24 cellular contexts compared by ENCODE assay signal in genomic region chr7:44696728-44697127, GRCh38. TPM values are rescaled to one million over a fixed set of nuclear protein-coding genes. Genes with fewer than 3 reads are reported as not detected.
DNase-seq lines count a peak whose midpoint lies in the region; ATAC-seq and TF ChIP-seq lines count a peak whose summit lies in the region.
"Had no signal": no experiment of that assay in that cellular context is flagged by ENCODE, and none has a peak within 500 bp of the region (broad histone marks: within the 10 kb centered on the region; RNA-seq: fewer than 3 reads in every experiment).

No MANE protein-coding gene starts in this region.

- peaks cover 5% of the 10 kb centered on the region for H3K4me1 Mint-ChIP-seq in central memory CD8-positive, alpha-beta T cell
- H3K4me1 Mint-ChIP-seq: GM23338 had no signal

- H3K9me3 ChIP-seq in IMR-90 (ENCODE audit: control insufficient read depth, insufficient read depth, low read length) (peaks cover 4% of the 10 kb centered on the region; the same call in 1 of the 2 replicates), lower lobe of right lung (no peaks in the 10 kb centered on the region)
- H3K9me3 ChIP-seq: Peyer's patch, SJCRH30 had no signal

- H4K91ac ChIP-seq in IMR-90 (ENCODE audit: insufficient read depth, low read depth, low read length): no peak overlapping the region

- no peaks in the 10 kb centered on the region for H3K9me3 Mint-ChIP-seq in central memory CD8-positive, alpha-beta T cell
- H3K9me3 Mint-ChIP-seq: CD4-positive, alpha-beta T cell; GM23338; IgD-negative memory B cell had no signal

- peaks cover 69% of the 10 kb centered on the region for H3K36me3 Mint-ChIP-seq in central memory CD8-positive, alpha-beta T cell (ENCODE audit: insufficient read depth)

- peaks cover 23% of the 10 kb centered on the region; the same call in 1 of the 2 replicates for H3K9me1 ChIP-seq in IMR-90 (ENCODE audit: insufficient read depth, low read length)

- intact Hi-C loops in IMR-90 (cut with micrococcal nuclease) (no loop called here), lower lobe of right lung (cut with DNase I) (no loop called here)

- CTCF ChIA-PET in IMR-90 (lab: Yijun Ruan, JAX): no interaction called here

- BruUV-seq in IMR-90 (replicated peaks; lab: Mats Ljungman, UMichigan): no TSS peak

- peak overlapping the region; percentile 37 for H2AK9ac ChIP-seq in IMR-90 (replicated peaks; ENCODE audit: low read depth, low read length, poor library complexity)

- H3K14ac ChIP-seq in IMR-90 (replicated peaks; ENCODE audit: low read depth, low read length): no peak overlapping the region

- no peak overlapping the region for H3K56ac ChIP-seq in IMR-90 (ENCODE audit: extremely low read depth, insufficient read depth, low read length)

- H4K8ac ChIP-seq in IMR-90 (ENCODE audit: low read depth in 2 of 2, low read length in 2 of 2): no peak overlapping the region

- H2BK5ac ChIP-seq in IMR-90 (ENCODE audit: low read depth, low read length, poor library complexity, severe bottlenecking): no peak overlapping the region

- H3K27ac ChIP-seq in IMR-90 (ENCODE audit: insufficient read depth, low read length) (no peak overlapping the region), lower lobe of right lung (no peak overlapping the region), temporal lobe (ENCODE audit: low read depth, low read length) (peak overlapping the region; percentile 57)
- H3K27ac ChIP-seq: BLaER1, Peyer's patch, SJCRH30 had no signal

- TF ChIP-seq POLR2A in IMR-90 (IDR thresholded peaks at IDR 0.05; ENCODE audit: low read depth, low read length): no peak

- H3K4me3 ChIP-seq in IMR-90 (ENCODE audit: insufficient read depth, low read depth, low read length) (no peak overlapping the region), lower lobe of right lung (no peak overlapping the region)
- H3K4me3 ChIP-seq: BLaER1, GM23338, Peyer's patch, SJCRH30 had no signal

- peak overlapping the region; percentile 53 for H3K27ac Mint-ChIP-seq in central memory CD8-positive, alpha-beta T cell (ENCODE audit: low read depth)
- H3K27ac Mint-ChIP-seq: CD4-positive, alpha-beta T cell; GM23338; IgD-negative memory B cell had no signal

- H3K9ac ChIP-seq in IMR-90 (ENCODE audit: low read depth, low read length): no peak overlapping the region
- H3K9ac ChIP-seq: BLaER1 had no signal

- POLR2A ChIA-PET in IMR-90 (lab: Charles Lee; ENCODE audit: unreplicated experiment): no interaction called here

- no peak overlapping the region for H2AFZ ChIP-seq in IMR-90 (replicated peaks; ENCODE audit: low read length, poor library complexity)
- H2AFZ ChIP-seq: GM23338 had no signal

- H3K4me3 Mint-ChIP-seq in central memory CD8-positive, alpha-beta T cell: no peak overlapping the region
- H3K4me3 Mint-ChIP-seq: CD4-positive, alpha-beta T cell; GM23338; IgD-negative memory B cell had no signal

- no peak overlapping the region for H2BK20ac ChIP-seq in IMR-90 (ENCODE audit: low read depth, low read length)

- H2BK15ac ChIP-seq in IMR-90 (ENCODE audit: low read depth, low read length): no peak overlapping the region

- no peaks in the 10 kb centered on the region for H3K79me1 ChIP-seq in IMR-90 (ENCODE audit: low read depth in 1 of 2, low read length in 2 of 2)

- no peak overlapping the region for H3K4ac ChIP-seq in IMR-90 (ENCODE audit: low read depth, low read length)

- DNase-seq in IMR-90 (no peak), lower lobe of right lung (peak; percentile 21), HCEC 1CT (no peak), DMS79 treated with DMSO at 0.1 percent for 48 hours (lab: John Stamatoyannopoulos, UW) (no peak)
- DNase-seq in central memory CD8-positive, alpha-beta T cell (ENCODE audit: low spot score in 2 of 2): no peak
- DNase-seq: CD4-positive, alpha-beta T cell; COR-L47; DMS153; MV-4-11; NCI-H1105 treated with DMSO at 0.1 percent for 48 hours; NCI-H1694; NCI-H2081; NCI-H2171; NCI-H345; NCI-H524; NCI-H774; Peyer's patch; SJCRH30 had no signal

- no peak overlapping the region for H3K23ac ChIP-seq in IMR-90 (ENCODE audit: low read depth, low read length)

- H4K20me1 ChIP-seq in IMR-90 (ENCODE audit: insufficient read depth, low read length): no peaks in the 10 kb centered on the region
- H4K20me1 ChIP-seq: BLaER1 had no signal

- in situ Hi-C loops in IMR-90 (cut with MboI; ENCODE audit: low sequenced_read_pairs): no loop called here

- no peak for ATAC-seq in IMR-90 (ENCODE audit: low read depth)
- no peak for ATAC-seq in central memory CD8-positive, alpha-beta T cell (replicated peaks; ENCODE audit: extremely low read depth, poor library complexity, severe bottlenecking)
- ATAC-seq in lower lobe of right lung: no peak
- no peak for ATAC-seq in GM21576 (IDR thresholded peaks at IDR 0.05; ENCODE audit: unreplicated experiment)
- ATAC-seq: GM23338, HCT116 had no signal

- no peaks in the 10 kb centered on the region for H3K27me3 Mint-ChIP-seq in central memory CD8-positive, alpha-beta T cell
- H3K27me3 Mint-ChIP-seq: CD4-positive, alpha-beta T cell; IgD-negative memory B cell had no signal

- dilution Hi-C loops in IMR-90 (cut with HindIII; ENCODE audit: low sequenced_read_pairs, unreplicated experiment): no loop called here

- no peak overlapping the region for H4K5ac ChIP-seq in IMR-90 (ENCODE audit: low read depth, low read length)

- no peak overlapping the region for H3K4me2 ChIP-seq in IMR-90 (ENCODE audit: low read depth, low read length)
- H3K4me2 ChIP-seq: BLaER1, GM23338 had no signal

- H3K4me1 ChIP-seq in IMR-90 (ENCODE audit: control insufficient read depth, insufficient read depth, low read length): peaks cover 4% of the 10 kb centered on the region
- H3K4me1 ChIP-seq in lower lobe of right lung: no peaks in the 10 kb centered on the region
- H3K4me1 ChIP-seq: Peyer's patch, SJCRH30 had no signal

- no peak overlapping the region for H2AK5ac ChIP-seq in IMR-90 (ENCODE audit: low read depth, low read length)

- H3K36me3 ChIP-seq in IMR-90 (ENCODE audit: control insufficient read depth, insufficient read depth, low read length) (peaks cover 42% of the 10 kb centered on the region), lower lobe of right lung (peaks cover 97% of the 10 kb centered on the region)

- no peak overlapping the region for H2BK120ac ChIP-seq in IMR-90 (ENCODE audit: low read depth, low read length)

- H3K27me3 ChIP-seq in IMR-90 (ENCODE audit: control insufficient read depth, insufficient read depth, low read length) (no peaks in the 10 kb centered on the region), lower lobe of right lung (ENCODE audit: low read depth) (no peaks in the 10 kb centered on the region)
- H3K27me3 ChIP-seq: BLaER1, Peyer's patch, SJCRH30 had no signal

- WGBS in IMR-90 (ENCODE audit: extremely low coverage in 2 of 2, insufficient read length in 1 of 2), 2 experiments: 92% methylated on average over 5 of the region's 15 CpGs; no CpG with 5 or more reads in 1 of the 2 experiments

- H3K18ac ChIP-seq in IMR-90 (ENCODE audit: low read depth, low read length): no peak overlapping the region

- TF ChIP-seq RAD21 in IMR-90 (IDR thresholded peaks at IDR 0.05; ENCODE audit: low read length): no peak

- TF ChIP-seq CTCF in IMR-90 (conservative IDR thresholded peaks at IDR 0.05; ENCODE audit: low read depth, low read length) (no peak), lower lobe of right lung (IDR thresholded peaks at IDR 0.05) (no peak)

TF ChIP-seq in IMR-90, 13 proteins besides CTCF, POLR2A, EP300 and RAD21:
- TF ChIP-seq ELK1 (IDR thresholded peaks at IDR 0.05; ENCODE audit: borderline replicate concordance, low read depth, low read length): no peak
- no peak for TF ChIP-seq CHD1 (IDR thresholded peaks at IDR 0.05; ENCODE audit: low read depth, low read length)
- TF ChIP-seq SMC3 (IDR thresholded peaks at IDR 0.05; ENCODE audit: low read depth, low read length): no peak
- TF ChIP-seq NFE2L2 (IDR thresholded peaks at IDR 0.05; ENCODE audit: low read depth, low read length): no peak
TF ChIP-seq in IMR-90: peak in this region for 0.

RNA-seq across cellular contexts. Expression of gene ZMIZ2, which starts 51.9 kb away (rescaled TPM):
- 2.8 and 3.0 TPM in 2 replicates for total RNA-seq in IMR-90 (2012; rRNA removed)
- polyA plus RNA-seq in IMR-90 (2012; rRNA removed): 22.9 and 24.0 TPM in 2 replicates
- 6.2 and 11.7 TPM in 2 replicates for polyA plus RNA-seq in IMR-90 (2012; cell fraction: cytosol; rRNA removed)
- polyA plus RNA-seq in IMR-90 (2012; cell fraction: nucleus; rRNA removed; ENCODE audit: low replicate concordance): 98.7 and 169 TPM in 2 replicates
- 97.9 TPM for total RNA-seq in lower lobe of right lung
- 13.3 TPM for total RNA-seq in temporal lobe
